ENCODE assay signal across 11 cellular contexts in genomic region chr16:89323120-89323960, GRCh38.
DNase-seq lines count a peak whose midpoint lies in the region; ATAC-seq, FAIRE-seq and TF ChIP-seq lines count a peak whose summit lies in the region.
"Had no signal": no experiment of that assay in that cellular context is flagged by ENCODE, and none has a peak within 500 bp of the region (broad histone marks: within the 10 kb centered on the region; RNA-seq: fewer than 3 reads in every experiment).

No MANE protein-coding gene starts in this region.

- H3K9ac ChIP-seq in GM12878 (ENCODE audit: control insufficient read depth, insufficient read depth, low read length): no peak overlapping the region
- H3K9ac ChIP-seq in mesendoderm (ENCODE audit: low read length): peak overlapping the region; percentile 8

- intact Hi-C loops in GM12878 (cut with micrococcal nuclease; ENCODE audit: unreplicated experiment): loop anchor here (5.0 kb wide), 1 partner anchor 39 kb away; no protein-coding TSS in a partner anchor
- intact Hi-C loops in aorta (cut with DNase I): loop anchor here in 1 of 2 donors (10.0 kb wide), 1 partner anchor 79 kb away; no protein-coding TSS in a partner anchor

- 95% methylated on average over 20 of the region's 26 CpGs for WGBS in GM12878 (ENCODE audit: insufficient coverage, insufficient replicate concordance, low lambda C conversion rate, missing lambda C conversion rate)
- no CpG with 5 or more reads among the region's 26 CpGs for WGBS in mesendoderm (ENCODE audit: extremely low coverage, insufficient coverage, low lambda C conversion rate)
- 87 to 94% methylated on average over 15 to 26 of the region's 26 CpGs for WGBS in aorta, 2 donors

- no peak overlapping the region for H4K5ac ChIP-seq in mesendoderm (ENCODE audit: low read length)

- peak overlapping the region; percentile 80 for H3K27ac Mint-ChIP-seq in stimulated activated naive CD8-positive, alpha-beta T cell treated with anti-CD3 and anti-CD28 coated beads, Interleukin-15, Interleukin-2, amounts not matched to agents 100 ng/mL and 50 ng/mL, for 24 hours

- H3K9me3 ChIP-seq in GM12878 (replicated peaks; ENCODE audit: control insufficient read depth, insufficient read depth, low read length): no peaks in the 10 kb centered on the region
- H3K9me3 ChIP-seq in aorta (ENCODE audit: control insufficient read depth, low read length): no peaks in the 10 kb centered on the region
- H3K9me3 ChIP-seq: breast epithelium, prostate gland had no signal

- H3K4me1 ChIP-seq in GM12878 (ENCODE audit: control insufficient read depth, insufficient read depth, low read length) (peaks cover 67% of the 10 kb centered on the region), mesendoderm (ENCODE audit: control insufficient read depth, low read depth, low read length) (peaks cover 28% of the 10 kb centered on the region), aorta (ENCODE audit: control insufficient read depth in 1 of 2, insufficient read depth in 2 of 2, low read length in 2 of 2) (peaks cover 3 to 5% of the 10 kb centered on the region in 2 donors)

- CTCF ChIA-PET in GM12878 (lab: Yijun Ruan, JAX): no interaction called here

- no peak overlapping the region for H4K8ac ChIP-seq in mesendoderm (ENCODE audit: low read depth, low read length)

- no TSS peak for BruUV-seq in GM12878 (replicated peaks; lab: Mats Ljungman, UMichigan)

- FAIRE-seq in GM12878 (lab: Jason Lieb, UNC): no peak

- in situ Hi-C loops in GM12878 (cut with MboI): no loop called here

- H3K79me1 ChIP-seq in mesendoderm (ENCODE audit: low read length): peaks cover 49% of the 10 kb centered on the region

- no peak for TF ChIP-seq CTCF in GM12878 (IDR thresholded peaks at IDR 0.05 in 2 of 3, conservative IDR thresholded peaks at IDR 0.05 in 1 of 3; ENCODE audit: control insufficient read depth in 2 of 3, extremely low read depth in 1 of 3, insufficient read depth in 1 of 3, low read depth in 3 of 3, low read length in 3 of 3)

- RAD21 ChIA-PET in GM12878 (lab: Charles Lee; ENCODE audit: unreplicated experiment): interaction anchor here (0.6 to 1.7 kb wide), 3 partner anchors 38 to 185 kb away, joined by 3 to 10 read pairs (median 3); partner anchors contain the start of genes SLC22A31 and SPG7

- peaks cover 33% of the 10 kb centered on the region for H3K36me3 Mint-ChIP-seq in stimulated activated naive CD8-positive, alpha-beta T cell treated with anti-CD3 and anti-CD28 coated beads, Interleukin-15, Interleukin-2, amounts not matched to agents 100 ng/mL and 50 ng/mL, for 24 hours (ENCODE audit: low read depth)

- no peaks in the 10 kb centered on the region for H3K27me3 Mint-ChIP-seq in stimulated activated naive CD8-positive, alpha-beta T cell treated with anti-CD3 and anti-CD28 coated beads, Interleukin-15, Interleukin-2, amounts not matched to agents 100 ng/mL and 50 ng/mL, for 24 hours

- no peak for TF ChIP-seq EP300 in GM12878 (IDR thresholded peaks at IDR 0.05; ENCODE audit: borderline replicate concordance in 1 of 2, control insufficient read depth in 1 of 2, low read depth in 2 of 2, low read length in 2 of 2)

- DNase-seq in stimulated activated naive CD8-positive, alpha-beta T cell treated with anti-CD3 and anti-CD28 coated beads, Interleukin-15, Interleukin-2, amounts not matched to agents 100 U/mL and 50 U/mL, for 24 hours: no peak
- DNase-seq in GM12878 (ENCODE audit: low read depth, low spot score): no peak
- DNase-seq in mesendoderm: no peak
- DNase-seq in aorta: peak; percentile 29 to 48
- no peak for DNase-seq in RPMI8226
- DNase-seq in NCI-H1436 treated with DMSO at 0.1 percent for 48 hours (lab: John Stamatoyannopoulos, UW): no peak
- DNase-seq: NCI-H1105 treated with DMSO at 0.1 percent for 48 hours had no signal

- no peak overlapping the region for H2AK5ac ChIP-seq in mesendoderm (ENCODE audit: low read length)

- no peak overlapping the region for H2BK15ac ChIP-seq in mesendoderm (replicated peaks; ENCODE audit: low read depth)

- H3K23ac ChIP-seq in mesendoderm (ENCODE audit: low read length): no peak overlapping the region

- H3K4ac ChIP-seq in mesendoderm (ENCODE audit: low read depth, low read length): no peak overlapping the region

- no peak overlapping the region for H2BK120ac ChIP-seq in mesendoderm (ENCODE audit: low read depth, low read length)

- H3K9me3 Mint-ChIP-seq in stimulated activated naive CD8-positive, alpha-beta T cell treated with anti-CD3 and anti-CD28 coated beads, Interleukin-15, Interleukin-2, amounts not matched to agents 100 ng/mL and 50 ng/mL, for 24 hours: no peaks in the 10 kb centered on the region

- no peak overlapping the region for H2AFZ ChIP-seq in GM12878 (ENCODE audit: control insufficient read depth, low read depth, low read length)

- H3K56ac ChIP-seq in mesendoderm (ENCODE audit: low read length): peak overlapping the region; percentile 51

- H3K79me2 ChIP-seq in GM12878 (ENCODE audit: control insufficient read depth, insufficient read depth, low read length) (peaks cover 96% of the 10 kb centered on the region), mesendoderm (ENCODE audit: control insufficient read depth, insufficient read depth, low read length) (peaks cover 93% of the 10 kb centered on the region)

- no peak overlapping the region for H3K18ac ChIP-seq in mesendoderm (ENCODE audit: low read length)

- no peaks in the 10 kb centered on the region for H3K27me3 ChIP-seq in GM12878 (replicated peaks in 1 of 2; ENCODE audit: control insufficient read depth in 2 of 2, insufficient read depth in 2 of 2, low read length in 1 of 2)
- H3K27me3 ChIP-seq in mesendoderm (ENCODE audit: insufficient read depth, low read length, poor library complexity): no peaks in the 10 kb centered on the region
- H3K27me3 ChIP-seq in aorta (ENCODE audit: control insufficient read depth in 1 of 2, insufficient read depth in 2 of 2, low read length in 1 of 2): no peaks in the 10 kb centered on the region
- H3K27me3 ChIP-seq: breast epithelium had no signal

- H3K4me3 ChIP-seq in GM12878: no peak overlapping the region
- no peak overlapping the region for H3K4me3 ChIP-seq in mesendoderm (ENCODE audit: low read length)
- no peak overlapping the region for H3K4me3 ChIP-seq in aorta (ENCODE audit: low read length in 2 of 2)
- H3K4me3 ChIP-seq: breast epithelium, prostate gland had no signal

- TF ChIP-seq RAD21 in GM12878 (IDR thresholded peaks at IDR 0.05; ENCODE audit: insufficient read depth, low read depth, low read length): no peak

- H3K4me2 ChIP-seq in GM12878 (ENCODE audit: control insufficient read depth, insufficient read depth): 0 out of 2 replicates have a peak overlapping the region, but pooled peaks have one; percentile 21
- H3K4me2 ChIP-seq in mesendoderm (ENCODE audit: low read length): no peak overlapping the region

- POLR2A ChIA-PET in GM12878 (lab: Charles Lee): interaction anchor here (1.0 to 1.3 kb wide), 2 partner anchors 10 to 165 kb away, joined by 3 read pairs; no protein-coding TSS in a partner anchor

- TF ChIP-seq POLR2A in GM12878 (IDR thresholded peaks at IDR 0.05; ENCODE audit: low read depth, low read length): 0 out of 2 replicates have a peak, but pooled peaks have one; percentile 19

- SMC1A ChIA-PET in GM12878 (lab: Charles Lee; ENCODE audit: uncharacterized antibody, unreplicated experiment): interaction anchor here (1.2 to 2.8 kb wide), 2 partner anchors 9 to 38 kb away, joined by 4 to 11 read pairs; no protein-coding TSS in a partner anchor

- H3K36me3 ChIP-seq in GM12878 (ENCODE audit: control insufficient read depth in 2 of 2, insufficient read depth in 2 of 2, low read length in 1 of 2) (peaks cover 4 to 7% of the 10 kb centered on the region in 2 experiments; a peak in 3 of 4 replicates), mesendoderm (ENCODE audit: control insufficient read depth, insufficient read depth, low read length) (no peaks in the 10 kb centered on the region), aorta (ENCODE audit: control insufficient read depth in 1 of 2, insufficient read depth in 2 of 2, low read length in 1 of 2) (no peaks in the 10 kb centered on the region)
- H3K36me3 ChIP-seq: breast epithelium, prostate gland had no signal

- H3K27ac ChIP-seq in GM12878 (ENCODE audit: control insufficient read depth, insufficient read depth) (peak overlapping the region; percentile 10), mesendoderm (ENCODE audit: low read depth, low read length) (no peak overlapping the region), aorta (ENCODE audit: low read depth in 1 of 2, low read length in 2 of 2) (no peak overlapping the region)
- H3K27ac ChIP-seq: breast epithelium, prostate gland had no signal

- H3K4me3 Mint-ChIP-seq in stimulated activated naive CD8-positive, alpha-beta T cell treated with anti-CD3 and anti-CD28 coated beads, Interleukin-15, Interleukin-2, amounts not matched to agents 100 ng/mL and 50 ng/mL, for 24 hours: peak overlapping the region; percentile 56

- ATAC-seq in stimulated activated naive CD8-positive, alpha-beta T cell treated with anti-CD3 and anti-CD28 coated beads, Interleukin-15, Interleukin-2, amounts not matched to agents 100 U/mL and 50 U/mL, for 24 hours: no peak
- ATAC-seq in GM12878 (no peak), aorta (ENCODE audit: low FRiP score) (no peak), GM18861 (IDR thresholded peaks at IDR 0.05; ENCODE audit: unreplicated experiment) (no peak)

- no peak overlapping the region for H2BK5ac ChIP-seq in mesendoderm (ENCODE audit: low read length)

- H3K4me1 Mint-ChIP-seq in stimulated activated naive CD8-positive, alpha-beta T cell treated with anti-CD3 and anti-CD28 coated beads, Interleukin-15, Interleukin-2, amounts not matched to agents 100 ng/mL and 50 ng/mL, for 24 hours (ENCODE audit: low read depth): peaks cover 97% of the 10 kb centered on the region

- peaks cover 11% of the 10 kb centered on the region for H4K20me1 ChIP-seq in GM12878 (ENCODE audit: control insufficient read depth, insufficient read depth)

TF ChIP-seq in GM12878, 131 proteins besides CTCF, POLR2A, EP300 and RAD21:
- TF ChIP-seq KDM1A (IDR thresholded peaks at IDR 0.05; ENCODE audit: borderline replicate concordance): no peak
- TF ChIP-seq GATAD2B (conservative IDR thresholded peaks at IDR 0.05; ENCODE audit: low read depth): no peak
- no peak for TF ChIP-seq NR2C1 (IDR thresholded peaks at IDR 0.05)
- no peak for TF ChIP-seq RAD51 (IDR thresholded peaks at IDR 0.05)
- no peak for TF ChIP-seq EGR1 (IDR thresholded peaks at IDR 0.05; ENCODE audit: borderline replicate concordance in 1 of 2, low read depth in 2 of 2, low read length in 2 of 2)
- TF ChIP-seq ZNF384 (IDR thresholded peaks at IDR 0.05; ENCODE audit: borderline replicate concordance, low read depth, low read length): no peak
- no peak for TF ChIP-seq DPF2 (IDR thresholded peaks at IDR 0.05)
- TF ChIP-seq TCF7 (IDR thresholded peaks at IDR 0.05; ENCODE audit: borderline replicate concordance): no peak

Comparison
In these comparisons a context has a peak if more than half of its experiments do, and no peak if none do; other contexts are left out.
1. DNase-seq: peak in aorta (2 of 2); none in stimulated activated naive CD8-positive, alpha-beta T cell treated with anti-CD3 and anti-CD28 coated beads, Interleukin-15, Interleukin-2, amounts not matched to agents 100 U/mL and 50 U/mL, for 24 hours (single experiment), GM12878 (single experiment), mesendoderm (single experiment), RPMI8226 (single experiment) and NCI-H1436 treated with DMSO at 0.1 percent for 48 hours (single experiment).